ENCODE assay signal across 19 cellular contexts in the genomic region with DNA sequence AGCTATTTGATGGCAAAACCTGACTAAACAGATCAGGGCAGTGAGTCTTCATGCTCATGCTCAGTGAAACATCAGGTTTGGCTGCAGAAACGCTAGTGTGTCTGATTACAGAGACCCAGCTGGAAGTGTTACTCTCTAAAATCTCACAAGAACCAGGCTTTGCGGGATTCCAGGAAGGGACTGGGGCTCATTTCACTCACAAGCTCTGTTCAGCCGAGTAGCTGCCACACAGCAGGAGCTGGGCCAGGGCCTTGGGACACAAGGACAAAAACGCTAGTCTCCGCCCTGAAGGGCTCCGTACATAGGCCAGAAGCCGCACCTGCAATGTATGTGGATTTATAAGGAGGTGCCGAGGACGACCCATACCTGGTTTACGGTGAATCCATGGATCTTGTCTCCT. TPM values are rescaled to one million over a fixed set of nuclear protein-coding genes. Genes with fewer than 3 reads are reported as not detected.
DNase-seq lines count a peak whose midpoint lies in the region; ATAC-seq and TF ChIP-seq lines count a peak whose summit lies in the region.
"Had no signal": no experiment of that assay in that cellular context is flagged by ENCODE, and none has a peak within 500 bp of the region (broad histone marks: within the 10 kb centered on the region; RNA-seq: fewer than 3 reads in every experiment).

No MANE protein-coding gene starts in this region.

- H3K4me3 Mint-ChIP-seq in osteocyte (ENCODE audit: unreplicated experiment) = no peak overlapping the region
- H3K4me3 Mint-ChIP-seq: H9 had no signal

- no peak for TF ChIP-seq POLR2A in stomach (IDR thresholded peaks at IDR 0.05)

- H3K36me3 ChIP-seq in SJCRH30 = peaks cover 20% of the 10 kb centered on the region
- peaks cover 52 to 57% (median 53%) of the 10 kb centered on the region in 4 donors for H3K36me3 ChIP-seq in stomach

- no peaks in the 10 kb centered on the region for H3K27me3 Mint-ChIP-seq in osteocyte (ENCODE audit: unreplicated experiment)
- H3K27me3 Mint-ChIP-seq: CD4-positive, alpha-beta memory T cell had no signal

- peaks cover 36% of the 10 kb centered on the region for H3K36me3 Mint-ChIP-seq in osteocyte (ENCODE audit: unreplicated experiment)

- H3K27ac ChIP-seq in SJCRH30 = peak overlapping the region; percentile 97
- H3K27ac ChIP-seq in dorsolateral prefrontal cortex = peak overlapping the region in 50 of 59 donors; percentile 0 to 80 (median 53)
- H3K27ac ChIP-seq in stomach = no peak overlapping the region
- H3K27ac ChIP-seq: A549, SK-N-MC had no signal

- no peaks in the 10 kb centered on the region for H3K9me3 Mint-ChIP-seq in osteocyte (ENCODE audit: unreplicated experiment)
- H3K9me3 Mint-ChIP-seq: CD4-positive, alpha-beta memory T cell; H9 had no signal

- H3K27me3 ChIP-seq in SJCRH30 = no peaks in the 10 kb centered on the region
- no peaks in the 10 kb centered on the region for H3K27me3 ChIP-seq in dorsolateral prefrontal cortex
- no peaks in the 10 kb centered on the region for H3K27me3 ChIP-seq in stomach

- no peak for TF ChIP-seq EP300 in stomach (IDR thresholded peaks at IDR 0.05)

- H3K9me3 ChIP-seq in SJCRH30 (replicated peaks) (no peaks in the 10 kb centered on the region), stomach (no peaks in the 10 kb centered on the region)
- H3K9me3 ChIP-seq: A549 had no signal

- H3K27ac Mint-ChIP-seq in osteocyte (ENCODE audit: unreplicated experiment) = no peak overlapping the region
- H3K27ac Mint-ChIP-seq: CD4-positive, alpha-beta memory T cell had no signal

- DNase-seq in DMS53 (lab: John Stamatoyannopoulos, UW) (peak; percentile 57), SJCRH30 (peak; percentile 25 to 58), dorsolateral prefrontal cortex (no peak), osteocyte (ENCODE audit: extremely low spot score, unreplicated experiment) (peak; percentile 62), kidney glomerular epithelial cell (lab: John Stamatoyannopoulos, UW) (no peak), Right ventricle myocardium inferior (ENCODE audit: missing footprints) (no peak), stomach (no peak)
- DNase-seq: CD4-positive, alpha-beta memory T cell; DMS79 treated with DMSO at 0.1 percent for 48 hours; H9; KG1; MV-4-11; NCI-H187 treated with DMSO at 0.1 percent for 48 hours; NCI-H2171; NCI-H446 treated with DMSO at 0.1 percent for 48 hours; Right ventricle myocardium superior had no signal

- peaks cover 19% of the 10 kb centered on the region for H3K4me1 Mint-ChIP-seq in osteocyte (ENCODE audit: unreplicated experiment)

- 0 out of 2 replicates have a peak overlapping the region, but pooled peaks have one; percentile 17 for H3K4me3 ChIP-seq in SJCRH30
- H3K4me3 ChIP-seq in dorsolateral prefrontal cortex = peak overlapping the region in 6 of 59 donors; percentile 2 to 30 (median 7)
- H3K4me3 ChIP-seq in stomach = no peak overlapping the region
- H3K4me3 ChIP-seq: A549, SK-N-MC had no signal

- WGBS in stomach, 5 donors = 91 to 96% (median 93%) methylated on average over 10 of the region's 10 CpGs

- ATAC-seq in Right ventricle myocardium inferior = no peak
- ATAC-seq: A549, HepG2 had no signal

- TF ChIP-seq CTCF in dorsolateral prefrontal cortex (IDR thresholded peaks at IDR 0.05 in 54 of 56, conservative IDR thresholded peaks at IDR 0.05 in 2 of 56; ENCODE audit: low read depth in 1 of 56, partially characterized antibody in 56 of 56) (no peak), osteocyte (IDR thresholded peaks at IDR 0.05) (no peak), stomach (IDR thresholded peaks at IDR 0.05) (no peak)

- intact Hi-C loops in dorsolateral prefrontal cortex (cut with DNase I) = loop anchor here in 1 of 2 donors (5.0 kb wide), 1 partner anchor 62 kb away; no protein-coding TSS in a partner anchor
- intact Hi-C loops in Right ventricle myocardium inferior (cut with DNase I) = no loop called here
- intact Hi-C loops in stomach (cut with DNase I; ENCODE audit: low total_unique reads) = no loop called here

- H3K4me1 ChIP-seq in SJCRH30 (peaks cover 13% of the 10 kb centered on the region; the same call in 1 of the 2 replicates), stomach (peaks cover 7 to 26% (median 21%) of the 10 kb centered on the region in 4 donors)

RNA-seq across cellular contexts. Expression of a gene that starts 2.8 kb away (rescaled TPM):
- 43.0 and 51.4 TPM in 2 replicates for total RNA-seq in SJCRH30 (2014; rRNA removed; shearing (Covaris generic))
- total RNA-seq in dorsolateral prefrontal cortex (100 to 1,000 TPM in 96 of 120 experiments, 10 to 100 TPM in 24; 72.5 to 149 (median 112) TPM), osteocyte (76.5 and 78.7 TPM in 2 replicates), Right ventricle myocardium inferior (91.1 TPM), stomach (10 to 100 TPM; 36.8 to 95.1 (median 66.5) TPM)
- 10 to 100 TPM; 32.3 to 63.7 (median 35.6) TPM for polyA plus RNA-seq in stomach

Comparison
In these comparisons a context has a peak if more than half of its experiments do, and no peak if none do; other contexts are left out.
1. DNase-seq: peak in DMS53 (single experiment), SJCRH30 (2 of 2) and osteocyte (single experiment); none in dorsolateral prefrontal cortex (0 of 10), kidney glomerular epithelial cell (single experiment), Right ventricle myocardium inferior (single experiment) and stomach (single experiment).
2. H3K27ac ChIP-seq: peak in SJCRH30 (single experiment) and dorsolateral prefrontal cortex (50 of 59); none in stomach (0 of 5).